8 cellular contexts compared by ENCODE assay signal in genomic region chr4:123418486-123418931, GRCh38. TPM values are rescaled to one million over a fixed set of nuclear protein-coding genes. Genes with fewer than 3 reads are reported as not detected.
A peak's percentile ranks its signal among the peaks of the same experiment; 100 is the strongest.
DNase-seq lines count a peak whose midpoint lies in the region; ATAC-seq, FAIRE-seq and TF ChIP-seq lines count a peak whose summit lies in the region.

No MANE protein-coding gene starts in this region.

- peaks cover 8% of the 10 kb centered on the region for H3K36me3 Mint-ChIP-seq in neural progenitor cell

- peaks cover 16% of the 10 kb centered on the region for H3K4me1 ChIP-seq in HEK293 (ENCODE audit: control insufficient read depth, insufficient read depth, low read length)
- peaks cover 84% of the 10 kb centered on the region for H3K4me1 ChIP-seq in Loucy (ENCODE audit: insufficient read depth, low read length, poor library complexity, severe bottlenecking)
- H3K4me1 ChIP-seq in SJCRH30: peaks cover 34% of the 10 kb centered on the region
- H3K4me1 ChIP-seq in neural progenitor cell: peaks cover 38% of the 10 kb centered on the region

- peak overlapping the region; percentile 87 for H3K4me2 ChIP-seq in Loucy (ENCODE audit: low read depth, low read length, poor library complexity, severe bottlenecking)
- H3K4me2 ChIP-seq in neural progenitor cell: peak overlapping the region; percentile 78

- H3K27me3 ChIP-seq in Loucy (ENCODE audit: insufficient read depth, low read length, poor library complexity, severe bottlenecking) (no peaks in the 10 kb centered on the region), SJCRH30 (no peaks in the 10 kb centered on the region), neural progenitor cell (no peaks in the 10 kb centered on the region)

- peak overlapping the region; percentile 69 for H3K9ac ChIP-seq in Loucy (ENCODE audit: low read depth, low read length, poor library complexity, severe bottlenecking)
- H3K9ac ChIP-seq in neural progenitor cell: no peak overlapping the region

- H4K20me1 ChIP-seq in Loucy (ENCODE audit: insufficient read depth, low read length, poor library complexity, severe bottlenecking) (no peaks in the 10 kb centered on the region), neural progenitor cell (ENCODE audit: low read depth) (no peaks in the 10 kb centered on the region)

- no peaks in the 10 kb centered on the region for H3K9me2 ChIP-seq in Loucy (replicated peaks; ENCODE audit: low read depth, low read length)

- H2AFZ ChIP-seq in Loucy (ENCODE audit: low read length): no peak overlapping the region
- no peak overlapping the region for H2AFZ ChIP-seq in neural progenitor cell (replicated peaks)

- peak overlapping the region; percentile 8 for H3K4me3 Mint-ChIP-seq in neural progenitor cell

- H3K4me1 Mint-ChIP-seq in neural progenitor cell: peaks cover 42% of the 10 kb centered on the region

- POLR2A ChIA-PET in HEK293 (lab: Yijun Ruan, JAX): interaction anchor here (1.1 to 1.5 kb wide), 2 partner anchors 22 to 61 kb away, joined by 4 to 5 read pairs; partner anchors contain the start of gene SPRY1

- H3K79me2 ChIP-seq in Loucy (ENCODE audit: insufficient read depth, low read length): 0 out of 2 replicates have a peak, but pooled peaks cover 3% of the 10 kb centered on the region
- H3K79me2 ChIP-seq in neural progenitor cell (ENCODE audit: low read depth): no peaks in the 10 kb centered on the region

- CTCF ChIA-PET in HEK293 (lab: Yijun Ruan, JAX): no interaction called here

- H3K4me3 ChIP-seq in HEK293 (ENCODE audit: low read depth, low read length) (no peak overlapping the region), Loucy (ENCODE audit: low read length, poor library complexity, severe bottlenecking) (peak overlapping the region; percentile 55), SJCRH30 (peak overlapping the region; percentile 24), neural progenitor cell (peak overlapping the region; percentile 36)

- H3K27ac ChIP-seq in HEK293 (ENCODE audit: extremely low read depth, low read depth, low read length): peak overlapping the region; percentile 42; the same call in 1 of the 2 replicates
- peak overlapping the region; percentile 59 for H3K27ac ChIP-seq in SJCRH30
- H3K27ac ChIP-seq in neural progenitor cell: peak overlapping the region; percentile 86

- no peak for FAIRE-seq in RCC 7860 (lab: Jason Lieb, UNC)

- H3K9me3 ChIP-seq in HEK293 (ENCODE audit: control insufficient read depth, insufficient read depth, low read depth, low read length) (no peaks in the 10 kb centered on the region), Loucy (ENCODE audit: insufficient read depth, low read depth, low read length) (no peaks in the 10 kb centered on the region), SJCRH30 (replicated peaks) (no peaks in the 10 kb centered on the region), neural progenitor cell (ENCODE audit: low read depth) (no peaks in the 10 kb centered on the region)

- TF ChIP-seq CTCF in HEK293 (tag by site-specific recombination; IDR thresholded peaks at IDR 0.05) (no peak), Loucy (conservative IDR thresholded peaks at IDR 0.05; ENCODE audit: low read length) (no peak), neural progenitor cell (IDR thresholded peaks at IDR 0.05) (no peak)

- peak; percentile 79 to 93 for DNase-seq in SJCRH30
- DNase-seq in neural progenitor cell (ENCODE audit: low spot score): peak; percentile 92
- DNase-seq in RCC 7860 (ENCODE audit: low spot score): no peak
- DNase-seq in GOT3 (lab: John Stamatoyannopoulos, UW): no peak

- H3K27me3 Mint-ChIP-seq in neural progenitor cell (ENCODE audit: insufficient read depth, low read depth): peaks cover 3% of the 10 kb centered on the region

- H3K36me3 ChIP-seq in HEK293 (ENCODE audit: control insufficient read depth in 2 of 2, insufficient read depth in 1 of 2, low read length in 2 of 2) (no peaks in the 10 kb centered on the region), Loucy (ENCODE audit: insufficient read depth, low read length) (no peaks in the 10 kb centered on the region), SJCRH30 (no peaks in the 10 kb centered on the region), neural progenitor cell (no peaks in the 10 kb centered on the region)

- H3K27ac Mint-ChIP-seq in neural progenitor cell: peak overlapping the region; percentile 35

- ATAC-seq in GM18498 (IDR thresholded peaks at IDR 0.05; ENCODE audit: unreplicated experiment) (peak; percentile 83), esophagus mucosa (peak; percentile 36)

- H3K9me3 Mint-ChIP-seq in neural progenitor cell: peaks cover 16% of the 10 kb centered on the region

- peaks cover 5% of the 10 kb centered on the region; the same call in 1 of the 2 replicates for H3F3A ChIP-seq in Loucy (ENCODE audit: low read depth)
- peaks cover 27% of the 10 kb centered on the region for H3F3A ChIP-seq in neural progenitor cell (ENCODE audit: low read depth)

TF ChIP-seq in HEK293, 187 proteins besides CTCF, POLR2A, EP300 and RAD21 (continues in another document):
- TF ChIP-seq ZBTB1 (tag by site-specific recombination; IDR thresholded peaks at IDR 0.05) (no peak), GLIS1 (tag by site-specific recombination; IDR thresholded peaks at IDR 0.05) (no peak), ZNF202 (tag by site-specific recombination; IDR thresholded peaks at IDR 0.05; ENCODE audit: borderline replicate concordance) (no peak), ZNF335 (tag by site-specific recombination; conservative IDR thresholded peaks at IDR 0.05) (peak; percentile 33; the same call in 1 of the 2 replicates), ZBTB48 (tag by site-specific recombination; IDR thresholded peaks at IDR 0.05) (no peak), ZNF394 (tag by site-specific recombination; IDR thresholded peaks at IDR 0.05; ENCODE audit: borderline replicate concordance) (no peak), ZNF311 (tag by site-specific recombination; IDR thresholded peaks at IDR 0.05; ENCODE audit: borderline replicate concordance) (no peak), ZBTB8A (tag by site-specific recombination; IDR thresholded peaks at IDR 0.05) (peak; percentile 58), ZNF140 (tag by site-specific recombination; IDR thresholded peaks at IDR 0.05) (no peak), TRIM28 (IDR thresholded peaks at IDR 0.05; ENCODE audit: borderline replicate concordance, low read length) (no peak), ZNF324 (tag by site-specific recombination; IDR thresholded peaks at IDR 0.05) (no peak), ZNF621 (tag by site-specific recombination; IDR thresholded peaks at IDR 0.05) (no peak), KLF10 (tag by site-specific recombination; IDR thresholded peaks at IDR 0.05) (0 out of 2 replicates have a peak, but pooled peaks have one; percentile 23), ZNF677 (tag by site-specific recombination; IDR thresholded peaks at IDR 0.05) (no peak), BCL11A (tag by site-specific recombination; IDR thresholded peaks at IDR 0.05; ENCODE audit: low read depth) (0 out of 2 replicates have a peak, but pooled peaks have one; percentile 16), ZNF610 (tag by site-specific recombination; IDR thresholded peaks at IDR 0.05; ENCODE audit: borderline replicate concordance) (no peak), ZNF148 (tag by site-specific recombination; IDR thresholded peaks at IDR 0.05; ENCODE audit: borderline replicate concordance) (no peak), ZNF24 (tag by site-specific recombination; IDR thresholded peaks at IDR 0.05) (0 out of 2 replicates have a peak, but pooled peaks have one; percentile 28), KLF7 (tag by site-specific recombination; IDR thresholded peaks at IDR 0.05; ENCODE audit: borderline replicate concordance) (no peak), EGR2 (tag by site-specific recombination; IDR thresholded peaks at IDR 0.05; ENCODE audit: low read depth) (no peak), ZNF776 (tag by site-specific recombination; IDR thresholded peaks at IDR 0.05; ENCODE audit: borderline replicate concordance) (no peak), ZNF560 (tag by site-specific recombination; IDR thresholded peaks at IDR 0.05; ENCODE audit: borderline replicate concordance) (no peak), ZNF48 (tag by site-specific recombination; IDR thresholded peaks at IDR 0.05) (no peak), ZNF76 (tag by site-specific recombination; IDR thresholded peaks at IDR 0.05; ENCODE audit: borderline replicate concordance, low read depth) (no peak), ZBTB7A (tag by site-specific recombination; IDR thresholded peaks at IDR 0.05; ENCODE audit: low read depth) (no peak)

RNA-seq across cellular contexts. Expression of gene SPRY1, which starts 21.9 kb away (rescaled TPM):
- total RNA-seq in SJCRH30 (2014; rRNA removed; shearing (Covaris generic)): 38.5 and 42.6 TPM in 2 replicates
- total RNA-seq in esophagus mucosa: 16.0 TPM
- 35.9 and 50.8 TPM in 2 replicates for total RNA-seq in neural progenitor cell (ENCODE audit: low replicate concordance)

Comparison
In these comparisons a context has a peak if more than half of its experiments do, and no peak if none do; other contexts are left out.
1. DNase-seq: peak in SJCRH30 (2 of 2) and neural progenitor cell (single experiment); none in RCC 7860 (single experiment) and GOT3 (single experiment).
2. Peak in every context shown above with its lines, with median percentiles within 50 percentile points of each other: H3K27ac ChIP-seq.